20 cellular contexts compared by ENCODE assay signal in the genomic region with DNA sequence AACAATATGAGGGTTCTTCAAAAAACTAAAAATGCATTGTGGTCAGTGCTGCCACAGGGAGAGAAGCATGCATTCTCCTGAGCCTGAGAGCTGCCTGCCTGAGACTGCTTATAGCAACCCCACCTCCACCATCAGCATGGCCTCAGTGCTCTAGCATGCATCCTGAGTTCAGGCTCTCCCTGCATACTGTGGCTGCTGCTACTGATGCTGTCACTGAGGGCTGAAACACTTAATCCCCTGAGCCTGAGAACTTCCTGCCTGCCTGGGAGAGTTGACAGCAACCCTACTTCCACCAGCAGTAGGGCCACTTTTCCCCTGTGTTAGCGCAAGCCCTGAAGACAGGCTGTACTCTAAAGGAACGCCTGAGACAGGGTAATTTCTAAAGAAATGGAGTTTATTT.
DNase-seq lines count a peak whose midpoint lies in the region; ATAC-seq and TF ChIP-seq lines count a peak whose summit lies in the region.
"Had no signal": no experiment of that assay in that cellular context is flagged by ENCODE, and none has a peak within 500 bp of the region (broad histone marks: within the 10 kb centered on the region; RNA-seq: fewer than 3 reads in every experiment).

No MANE protein-coding gene starts in this region.

- H4K8ac ChIP-seq in neuronal stem cell (ENCODE audit: low read depth, low read length), result no peak overlapping the region

- POLR2A ChIA-PET in WTC11 (lab: Charles Lee), result no interaction called here

- no peak overlapping the region for H2BK120ac ChIP-seq in neuronal stem cell (ENCODE audit: low read depth, low read length)

- H3K36me3 ChIP-seq in H7 (replicated peaks; ENCODE audit: control insufficient read depth, insufficient read depth, low read length) (no peaks in the 10 kb centered on the region), neuronal stem cell (replicated peaks in 1 of 2; ENCODE audit: control insufficient read depth in 2 of 2, insufficient read depth in 2 of 2, low read length in 2 of 2) (no peaks in the 10 kb centered on the region), ascending aorta (no peaks in the 10 kb centered on the region)
- H3K36me3 ChIP-seq: BLaER1 treated with 17β-estradiol and CSF1 and Interleukin-3, amounts not matched to agents 10 nM and 100 nM; HAP-1 had no signal

- H3K4me3 Mint-ChIP-seq in WTC11, result no peak overlapping the region
- H3K4me3 Mint-ChIP-seq: B cell; CD4-positive, CD25-positive, alpha-beta regulatory T cell; CD8-positive, alpha-beta memory T cell had no signal

- no peaks in the 10 kb centered on the region for H3K27me3 ChIP-seq in H7 (ENCODE audit: control insufficient read depth, insufficient read depth, low read length)
- no peaks in the 10 kb centered on the region for H3K27me3 ChIP-seq in neuronal stem cell (ENCODE audit: control insufficient read depth in 3 of 3, insufficient read depth in 3 of 3, low read depth in 1 of 3, low read length in 3 of 3)
- no peaks in the 10 kb centered on the region for H3K27me3 ChIP-seq in ascending aorta
- H3K27me3 ChIP-seq: BLaER1 treated with 17β-estradiol and CSF1 and Interleukin-3, amounts not matched to agents 10 nM and 100 nM had no signal

- WGBS in neuronal stem cell (ENCODE audit: extremely low coverage in 2 of 2, insufficient read length in 2 of 2, insufficient replicate concordance in 1 of 2), 2 donors, result no CpG with 5 or more reads among the region's 2 CpGs

- peaks cover 10% of the 10 kb centered on the region for H3K4me1 Mint-ChIP-seq in WTC11
- H3K4me1 Mint-ChIP-seq: B cell; CD4-positive, CD25-positive, alpha-beta regulatory T cell; CD8-positive, alpha-beta memory T cell had no signal

- ATAC-seq in WTC11, result peak; percentile 76
- ATAC-seq: GM12878 had no signal

- no peak overlapping the region for H3K4me3 ChIP-seq in H7 (ENCODE audit: insufficient read depth, low read depth, low read length)
- no peak overlapping the region for H3K4me3 ChIP-seq in neuronal stem cell (ENCODE audit: low read length in 2 of 2)
- no peak overlapping the region for H3K4me3 ChIP-seq in ascending aorta
- H3K4me3 ChIP-seq: BLaER1 treated with 17β-estradiol and CSF1 and Interleukin-3, amounts not matched to agents 10 nM and 100 nM; GM12878; GM23248; HAP-1 had no signal

- no peaks in the 10 kb centered on the region for H3K79me1 ChIP-seq in neuronal stem cell (ENCODE audit: low read depth, low read length)

- no peak overlapping the region for H2AK5ac ChIP-seq in neuronal stem cell (ENCODE audit: low read depth, low read length)

- H3K4me1 ChIP-seq in neuronal stem cell (ENCODE audit: control insufficient read depth in 2 of 2, insufficient read depth in 1 of 2, low read depth in 1 of 2, low read length in 2 of 2), result peaks cover 0 to 4% of the 10 kb centered on the region in 2 donors
- H3K4me1 ChIP-seq in ascending aorta, result no peaks in the 10 kb centered on the region
- H3K4me1 ChIP-seq: BLaER1 treated with 17β-estradiol and CSF1 and Interleukin-3, amounts not matched to agents 10 nM and 100 nM; HAP-1 had no signal

- H3K9ac ChIP-seq in neuronal stem cell (ENCODE audit: low read depth, low read length, poor library complexity), result no peak overlapping the region
- H3K9ac ChIP-seq: BLaER1 treated with 17β-estradiol and CSF1 and Interleukin-3, amounts not matched to agents 10 nM and 100 nM; GM23248 had no signal

- no peak overlapping the region for H2BK15ac ChIP-seq in neuronal stem cell (ENCODE audit: low read length)

- H3K36me3 Mint-ChIP-seq in WTC11, result no peaks in the 10 kb centered on the region
- H3K36me3 Mint-ChIP-seq: CD4-positive, CD25-positive, alpha-beta regulatory T cell; CD8-positive, alpha-beta memory T cell had no signal

- H3K18ac ChIP-seq in neuronal stem cell (ENCODE audit: low read length), result no peak overlapping the region

- peak overlapping the region; percentile 64 for H4K91ac ChIP-seq in neuronal stem cell (ENCODE audit: low read depth, low read length, poor library complexity)

- no peak overlapping the region for H3K27ac ChIP-seq in neuronal stem cell (replicated peaks; ENCODE audit: low read length)
- H3K27ac ChIP-seq in ascending aorta, result no peak overlapping the region
- H3K27ac ChIP-seq: BLaER1 treated with 17β-estradiol and CSF1 and Interleukin-3, amounts not matched to agents 10 nM and 100 nM; GM23248 had no signal

- H3K27me3 Mint-ChIP-seq in WTC11 (ENCODE audit: low read depth), result no peaks in the 10 kb centered on the region; the same call in 1 of the 2 replicates
- H3K27me3 Mint-ChIP-seq: B cell; CD4-positive, CD25-positive, alpha-beta regulatory T cell; CD8-positive, alpha-beta memory T cell had no signal

- H3K4ac ChIP-seq in neuronal stem cell (ENCODE audit: low read length), result no peak overlapping the region

- H2BK5ac ChIP-seq in neuronal stem cell (ENCODE audit: low read length), result no peak overlapping the region

- peak; percentile 1 for DNase-seq in H7
- no peak for DNase-seq in WTC11 (ENCODE audit: low spot score)
- peak; percentile 7 for DNase-seq in iPS-NIHi11 (ENCODE audit: low spot score)
- no peak for DNase-seq in neuronal stem cell (ENCODE audit: low spot score)
- no peak for DNase-seq in ascending aorta (ENCODE audit: low spot score in 2 of 2)
- DNase-seq in LoVo (ENCODE audit: low spot score), result no peak
- DNase-seq in activated CD8-positive, alpha-beta memory T cell treated with anti-CD3 and anti-CD28 coated beads for 24 hours, result no peak
- DNase-seq: 8988T; CD4-positive, CD25-positive, alpha-beta regulatory T cell; CD8-positive, alpha-beta memory T cell; COR-L47; DMS 273 treated with DMSO at 0.1 percent for 48 hours; DMS53; DND-41; EL; GM23248 had no signal

- intact Hi-C loops in ascending aorta (cut with DNase I), result no loop called here

- no peak overlapping the region for H3K27ac Mint-ChIP-seq in WTC11
- H3K27ac Mint-ChIP-seq: B cell; CD4-positive, CD25-positive, alpha-beta regulatory T cell; CD8-positive, alpha-beta memory T cell had no signal

- no peak overlapping the region for H2BK12ac ChIP-seq in neuronal stem cell (ENCODE audit: low read length)

- H3K14ac ChIP-seq in neuronal stem cell (ENCODE audit: low read length), result no peak overlapping the region

- peaks cover 14% of the 10 kb centered on the region for H3K9me3 Mint-ChIP-seq in WTC11

- no peak overlapping the region for H3K23ac ChIP-seq in neuronal stem cell (ENCODE audit: low read depth, low read length, poor library complexity)

- H2AFZ ChIP-seq in neuronal stem cell (ENCODE audit: low read length), result no peak overlapping the region
- H2AFZ ChIP-seq: GM23248 had no signal

- CTCF ChIA-PET in WTC11 (lab: Charles Lee), result no interaction called here

- no peak overlapping the region for H3K4me2 ChIP-seq in neuronal stem cell (ENCODE audit: insufficient read depth, low read length, poor library complexity, severe bottlenecking)
- H3K4me2 ChIP-seq: BLaER1 treated with 17β-estradiol and CSF1 and Interleukin-3, amounts not matched to agents 10 nM and 100 nM had no signal

- no peak for TF ChIP-seq CTCF in WTC11 (IDR thresholded peaks at IDR 0.05)
- no peak for TF ChIP-seq CTCF in ascending aorta (IDR thresholded peaks at IDR 0.05)

- H3K9me3 ChIP-seq in neuronal stem cell (replicated peaks in 1 of 2; ENCODE audit: control insufficient read depth in 2 of 2, insufficient read depth in 1 of 2, low read depth in 1 of 2, low read length in 2 of 2), result no peaks in the 10 kb centered on the region
- H3K9me3 ChIP-seq in ascending aorta, result no peaks in the 10 kb centered on the region
- H3K9me3 ChIP-seq: HAP-1 had no signal

TF ChIP-seq in WTC11, 78 proteins besides CTCF, POLR2A, EP300 and RAD21 (continues in another document):
- TF ChIP-seq, protein P1, sequence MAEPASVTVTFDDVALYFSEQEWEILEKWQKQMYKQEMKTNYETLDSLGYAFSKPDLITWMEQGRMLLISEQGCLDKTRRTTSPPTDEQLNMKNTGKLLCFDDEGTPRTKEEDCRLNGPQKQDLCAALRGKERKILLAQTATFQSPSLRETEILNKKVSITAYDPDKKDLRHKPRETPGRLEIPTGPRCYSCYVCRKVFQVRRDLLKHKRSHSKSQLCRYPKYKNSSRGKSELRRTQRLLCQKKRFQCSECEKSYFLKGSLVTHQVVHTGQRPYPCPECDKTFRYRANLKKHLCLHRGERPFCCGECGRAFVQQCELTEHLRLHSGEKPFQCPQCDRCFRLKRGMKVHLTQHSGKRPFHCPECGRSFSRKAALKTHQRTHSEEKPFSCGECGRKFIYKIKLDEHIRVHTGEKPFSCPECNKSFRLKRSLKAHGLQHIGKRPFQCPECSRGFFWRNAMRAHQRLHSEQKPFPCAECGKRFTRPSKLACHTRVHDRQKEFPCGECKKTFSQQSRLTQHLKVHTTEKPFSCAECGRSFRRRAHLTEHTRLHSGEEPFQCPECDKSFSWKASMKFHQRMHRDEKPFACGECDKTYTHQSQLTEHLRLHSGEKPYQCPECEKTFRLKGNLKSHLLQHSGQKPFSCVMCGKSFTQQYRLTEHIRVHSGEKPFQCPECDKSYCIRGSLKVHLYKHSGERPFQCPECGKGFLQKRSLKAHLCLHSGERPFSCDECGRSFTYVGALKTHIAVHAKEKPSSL (CRISPR knock-in tag; conservative IDR thresholded peaks at IDR 0.05), result no peak
- TF ChIP-seq HMGA2 (CRISPR knock-in tag; IDR thresholded peaks at IDR 0.05) (no peak), NFYB (CRISPR knock-in tag; conservative IDR thresholded peaks at IDR 0.05; ENCODE audit: low read depth) (no peak), SMAD3 (CRISPR knock-in tag; IDR thresholded peaks at IDR 0.05; ENCODE audit: borderline replicate concordance) (no peak), ZBTB43 (CRISPR knock-in tag; IDR thresholded peaks at IDR 0.05) (no peak), NR3C1 (CRISPR knock-in tag; conservative IDR thresholded peaks at IDR 0.05; ENCODE audit: low read depth) (no peak)
- TF ChIP-seq, protein P2, sequence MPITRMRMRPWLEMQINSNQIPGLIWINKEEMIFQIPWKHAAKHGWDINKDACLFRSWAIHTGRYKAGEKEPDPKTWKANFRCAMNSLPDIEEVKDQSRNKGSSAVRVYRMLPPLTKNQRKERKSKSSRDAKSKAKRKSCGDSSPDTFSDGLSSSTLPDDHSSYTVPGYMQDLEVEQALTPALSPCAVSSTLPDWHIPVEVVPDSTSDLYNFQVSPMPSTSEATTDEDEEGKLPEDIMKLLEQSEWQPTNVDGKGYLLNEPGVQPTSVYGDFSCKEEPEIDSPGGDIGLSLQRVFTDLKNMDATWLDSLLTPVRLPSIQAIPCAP (CRISPR knock-in tag; IDR thresholded peaks at IDR 0.05), result no peak

Comparison
In these comparisons a context has a peak if more than half of its experiments do, and no peak if none do; other contexts are left out.
1. DNase-seq: peak in H7 (single experiment) and iPS-NIHi11 (single experiment); none in WTC11 (single experiment), neuronal stem cell (single experiment), ascending aorta (0 of 2), LoVo (single experiment) and activated CD8-positive, alpha-beta memory T cell treated with anti-CD3 and anti-CD28 coated beads for 24 hours (single experiment).